Comparison of ENCODE assay signal across 16 cellular contexts in the genomic region with DNA sequence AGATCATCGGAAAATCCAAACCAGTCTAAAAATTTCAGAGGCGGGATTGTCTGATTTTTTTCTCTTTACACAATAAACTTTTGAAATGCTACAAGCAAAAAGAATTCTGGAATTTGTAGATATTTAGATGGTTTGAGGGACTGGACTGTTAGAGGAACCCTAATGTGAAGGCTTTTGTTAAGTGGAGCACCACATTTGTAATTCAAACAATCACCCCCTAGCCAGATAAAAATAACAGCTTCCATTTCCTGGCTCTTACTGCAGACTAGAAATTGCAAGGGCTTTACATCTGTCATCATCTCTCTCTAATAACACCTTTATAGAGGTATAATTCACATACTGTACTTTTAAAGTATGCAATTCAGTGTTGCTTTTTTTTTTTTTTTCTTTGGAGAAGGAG.
"Had no signal": no experiment of that assay in that cellular context is flagged by ENCODE, and none has a peak within 500 bp of the region (broad histone marks: within the 10 kb centered on the region; RNA-seq: fewer than 3 reads in every experiment).

No MANE protein-coding gene starts in this region.

- H3K27me3 Mint-ChIP-seq: activated B cell treated with CpG ODN at 0.5 μM for 24 hours, memory B cell had no signal

- H3K36me3 ChIP-seq: esophagus squamous epithelium, left lung, neutrophil, right atrium auricular region, thyroid gland, uterus had no signal

- H3K9me3 Mint-ChIP-seq: activated B cell treated with CpG ODN at 0.5 μM for 24 hours; activated CD4-positive, alpha-beta T cell treated with anti-CD3 and anti-CD28 coated beads, Interleukin-2, amount 10 ng/mL, durations not matched to agents 24 days and 14 days; memory B cell; T-helper 1 cell treated with Interleukin-12 subunit alpha and Interleukin-12 subunit beta and Interleukin-4 antibody, amounts not matched to agents 30 μg/mL and 1 μg/mL, for 36 hours had no signal

- H3K27me3 ChIP-seq: esophagus squamous epithelium, left lung, neutrophil, right atrium auricular region, thyroid gland, uterus had no signal

- ATAC-seq: left lung had no signal

- H3K36me3 Mint-ChIP-seq: memory B cell had no signal

- H3K9me3 ChIP-seq: esophagus squamous epithelium, left lung, neutrophil, right atrium auricular region, thyroid gland, uterus had no signal

- H3K27ac ChIP-seq: esophagus squamous epithelium, left lung, neutrophil, right atrium auricular region, skin epidermis, thyroid gland, uterus had no signal

- H3K27ac Mint-ChIP-seq: activated B cell treated with CpG ODN at 0.5 μM for 24 hours; activated CD4-positive, alpha-beta T cell treated with anti-CD3 and anti-CD28 coated beads, Interleukin-2, amount 10 ng/mL, durations not matched to agents 24 days and 14 days; T-helper 1 cell treated with Interleukin-12 subunit alpha and Interleukin-12 subunit beta and Interleukin-4 antibody, amounts not matched to agents 30 μg/mL and 1 μg/mL, for 36 hours had no signal

- H3K4me3 ChIP-seq: esophagus squamous epithelium, left lung, right atrium auricular region, skin epidermis, thyroid gland, uterus had no signal

- DNase-seq: activated B cell treated with CpG ODN at 0.5 μM for 24 hours; activated CD4-positive, alpha-beta T cell treated with anti-CD3 and anti-CD28 coated beads, Interleukin-2, amount 10 ng/mL, durations not matched to agents 24 days and 14 days; activated naive CD4-positive, alpha-beta T cell treated with Interleukin-2 at 50 U/mL for 16 hours; esophagus squamous epithelium; foreskin fibroblast; glutamatergic neuron; islet precursor cell; left lung; posterior cingulate gyrus; thyroid gland; uterus had no signal

- H3K4me3 Mint-ChIP-seq: activated B cell treated with CpG ODN at 0.5 μM for 24 hours; activated CD4-positive, alpha-beta T cell treated with anti-CD3 and anti-CD28 coated beads, Interleukin-2, amount 10 ng/mL, durations not matched to agents 24 days and 14 days; memory B cell; T-helper 1 cell treated with Interleukin-12 subunit alpha and Interleukin-12 subunit beta and Interleukin-4 antibody, amounts not matched to agents 30 μg/mL and 1 μg/mL, for 36 hours had no signal
